In the genomic region with DNA sequence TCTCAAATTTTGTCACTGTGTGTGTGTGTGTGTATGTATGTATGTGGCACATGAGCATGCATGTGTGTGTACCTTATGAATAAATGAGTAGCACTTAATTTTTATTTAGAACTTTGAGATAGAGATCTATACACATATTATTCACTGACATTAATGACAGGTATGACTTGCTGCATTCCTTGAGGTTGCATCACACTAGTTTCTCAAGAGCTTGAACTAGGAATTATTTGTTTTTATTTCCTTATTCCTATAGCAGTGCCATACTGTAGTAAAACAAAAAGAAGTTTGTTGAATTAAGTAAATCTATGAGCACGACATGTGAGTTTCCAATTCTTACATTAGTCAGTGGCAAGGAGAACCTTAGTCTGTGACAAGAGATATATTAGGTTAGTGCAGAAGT, we compare ENCODE assay signal across 17 cellular contexts.
A peak's percentile ranks its signal among the peaks of the same experiment; 100 is the strongest.
DNase-seq lines count a peak whose midpoint lies in the region; TF ChIP-seq lines count a peak whose summit lies in the region.
"Had no signal": no experiment of that assay in that cellular context is flagged by ENCODE, and none has a peak within 500 bp of the region (broad histone marks: within the 10 kb centered on the region; RNA-seq: fewer than 3 reads in every experiment).

No MANE protein-coding gene starts in this region.

- peaks cover 33% of the 10 kb centered on the region for H3K4me1 Mint-ChIP-seq in type B pancreatic cell (ENCODE audit: unreplicated experiment)
- H3K4me1 Mint-ChIP-seq in activated T-helper 2 cell treated with anti-CD3 and anti-CD28 coated beads, Interferon-gamma antibody, Interleukin-2, Interleukin-4, amounts not matched to agents 10 μg/mL and 5 μg/mL and 100 μg/mL, durations not matched to agents 14 hours and 24 hours and 36 hours (ENCODE audit: low read depth) = no peaks in the 10 kb centered on the region

- no peaks in the 10 kb centered on the region for H3K9me3 Mint-ChIP-seq in type B pancreatic cell
- peaks cover 16% of the 10 kb centered on the region for H3K9me3 Mint-ChIP-seq in activated T-helper 2 cell treated with anti-CD3 and anti-CD28 coated beads, Interferon-gamma antibody, Interleukin-2, Interleukin-4, amounts not matched to agents 10 μg/mL and 5 μg/mL and 100 μg/mL, durations not matched to agents 14 hours and 24 hours and 36 hours

- no peak for TF ChIP-seq CTCF in astrocyte of the spinal cord (IDR thresholded peaks at IDR 0.05; ENCODE audit: low read depth, low read length)
- TF ChIP-seq CTCF in type B pancreatic cell (conservative IDR thresholded peaks at IDR 0.05) = no peak

- H3K4me3 Mint-ChIP-seq in type B pancreatic cell = peak overlapping the region; percentile 14
- no peak overlapping the region for H3K4me3 Mint-ChIP-seq in activated T-helper 2 cell treated with anti-CD3 and anti-CD28 coated beads, Interferon-gamma antibody, Interleukin-2, Interleukin-4, amounts not matched to agents 10 μg/mL and 5 μg/mL and 100 μg/mL, durations not matched to agents 14 hours and 24 hours and 36 hours (ENCODE audit: low read depth)

- H3K36me3 Mint-ChIP-seq in type B pancreatic cell = peaks cover 7% of the 10 kb centered on the region
- no peaks in the 10 kb centered on the region for H3K36me3 Mint-ChIP-seq in activated T-helper 2 cell treated with anti-CD3 and anti-CD28 coated beads, Interferon-gamma antibody, Interleukin-2, Interleukin-4, amounts not matched to agents 10 μg/mL and 5 μg/mL and 100 μg/mL, durations not matched to agents 14 hours and 24 hours and 36 hours (ENCODE audit: low read depth)

- H3K27ac Mint-ChIP-seq in type B pancreatic cell = peak overlapping the region; percentile 86
- H3K27ac Mint-ChIP-seq in activated T-helper 2 cell treated with anti-CD3 and anti-CD28 coated beads, Interferon-gamma antibody, Interleukin-2, Interleukin-4, amounts not matched to agents 10 μg/mL and 5 μg/mL and 100 μg/mL, durations not matched to agents 14 hours and 24 hours and 36 hours = no peak overlapping the region

- no peak overlapping the region for H3K4me3 ChIP-seq in astrocyte of the spinal cord (ENCODE audit: low read depth, low read length)
- H3K4me3 ChIP-seq: gastrocnemius medialis had no signal

- no peaks in the 10 kb centered on the region for H3K27me3 Mint-ChIP-seq in type B pancreatic cell
- no peaks in the 10 kb centered on the region for H3K27me3 Mint-ChIP-seq in activated T-helper 2 cell treated with anti-CD3 and anti-CD28 coated beads, Interferon-gamma antibody, Interleukin-2, Interleukin-4, amounts not matched to agents 10 μg/mL and 5 μg/mL and 100 μg/mL, durations not matched to agents 14 hours and 24 hours and 36 hours (ENCODE audit: low read depth)

- in situ Hi-C loops in astrocyte of the spinal cord (cut with HindIII; ENCODE audit: low sequenced_read_pairs) = no loop called here

- DNase-seq in DMS53 (lab: John Stamatoyannopoulos, UW) (peak; percentile 7), DMS53 treated with DMSO at 0.1 percent for 48 hours (lab: John Stamatoyannopoulos, UW; ENCODE audit: unreplicated experiment) (no peak), astrocyte of the spinal cord (ENCODE audit: low read depth, low spot score) (peak; percentile 25), glomerular visceral epithelial cell (ENCODE audit: extremely low spot score) (peak; percentile 8), type B pancreatic cell (ENCODE audit: extremely low spot score, unreplicated experiment) (no peak), GM19238 (ENCODE audit: insufficient read length, low spot score) (no peak)
- no peak for DNase-seq in activated T-helper 2 cell treated with anti-CD3 and anti-CD28 coated beads, Interferon-gamma antibody, Interleukin-2, Interleukin-4, amounts not matched to agents 10 μg/mL and 5 μg/mL and 100 μg/mL, durations not matched to agents 14 hours and 24 hours and 36 hours (ENCODE audit: low spot score)
- DNase-seq in stimulated activated CD4-positive, alpha-beta T cell treated with anti-CD3 and anti-CD28 coated beads, Interleukin-2, amount 100 ng/mL, for 48 hours = no peak
- DNase-seq: activated CD4-positive, alpha-beta T cell treated with anti-CD3 and anti-CD28 coated beads for 4 hours; activated naive CD4-positive, alpha-beta T cell treated with anti-CD3 and anti-CD28 coated beads, Interleukin-2, amount 50 U/mL, for 16 hours; activated T-cell treated with anti-CD3 and anti-CD28 coated beads for 4 hours; effector CD8-positive, alpha-beta T cell; gastrocnemius medialis; KBM-7; NCI-H1092 treated with DMSO at 0.1 percent for 48 hours; stimulated activated CD4-positive, alpha-beta T cell treated with anti-CD3 and anti-CD28 coated beads, Interleukin-1b, Interleukin-23, amount 100 ng/mL, for 48 hours; T1000 had no signal

- intact Hi-C loops in activated T-helper 2 cell treated with anti-CD3 and anti-CD28 coated beads, Interferon-gamma antibody, Interleukin-2, Interleukin-4, amounts not matched to agents 10 μg/mL and 5 μg/mL and 100 μg/mL, durations not matched to agents 14 hours and 24 hours and 36 hours (cut with micrococcal nuclease) = no loop called here

Comparison
In these comparisons a context has a peak if more than half of its experiments do, and no peak if none do; other contexts are left out.
1. DNase-seq: peak in DMS53 (single experiment), astrocyte of the spinal cord (single experiment) and glomerular visceral epithelial cell (single experiment); none in DMS53 treated with DMSO at 0.1 percent for 48 hours (single experiment), type B pancreatic cell (single experiment), GM19238 (single experiment), activated T-helper 2 cell treated with anti-CD3 and anti-CD28 coated beads, Interferon-gamma antibody, Interleukin-2, Interleukin-4, amounts not matched to agents 10 μg/mL and 5 μg/mL and 100 μg/mL, durations not matched to agents 14 hours and 24 hours and 36 hours (single experiment) and stimulated activated CD4-positive, alpha-beta T cell treated with anti-CD3 and anti-CD28 coated beads, Interleukin-2, amount 100 ng/mL, for 48 hours (0 of 2).